ENCODE assay signal across 14 cellular contexts in genomic region chr9:136403915-136404800, GRCh38. TPM values are rescaled to one million over a fixed set of nuclear protein-coding genes. Genes with fewer than 3 reads are reported as not detected.
DNase-seq lines count a peak whose midpoint lies in the region; ATAC-seq and TF ChIP-seq lines count a peak whose summit lies in the region.
"Had no signal": no experiment of that assay in that cellular context is flagged by ENCODE, and none has a peak within 500 bp of the region (broad histone marks: within the 10 kb centered on the region; RNA-seq: fewer than 3 reads in every experiment).

No MANE protein-coding gene starts in this region.

- H3K4me1 ChIP-seq in effector memory CD4-positive, alpha-beta T cell (ENCODE audit: control insufficient read depth, insufficient read depth, low read length, poor library complexity, severe bottlenecking): peaks cover 48% of the 10 kb centered on the region
- peaks cover 29% of the 10 kb centered on the region for H3K4me1 ChIP-seq in suprapubic skin

- H3K27me3 ChIP-seq in effector memory CD4-positive, alpha-beta T cell (replicated peaks; ENCODE audit: control insufficient read depth, insufficient read depth, low read length, poor library complexity, severe bottlenecking): no peaks in the 10 kb centered on the region
- no peaks in the 10 kb centered on the region for H3K27me3 ChIP-seq in suprapubic skin
- H3K27me3 ChIP-seq: breast epithelium had no signal

- 67% methylated on average over 13 of the region's 32 CpGs for WGBS in suprapubic skin

- no peak overlapping the region for H3K4me3 ChIP-seq in effector memory CD4-positive, alpha-beta T cell (ENCODE audit: insufficient read depth, low read depth, low read length, poor library complexity, severe bottlenecking)
- no peak overlapping the region for H3K4me3 ChIP-seq in suprapubic skin
- H3K4me3 ChIP-seq: breast epithelium, PC-9 had no signal

- DNase-seq in activated naive CD4-positive, alpha-beta T cell treated with Interleukin-2 at 50 U/mL for 16 hours: peak; percentile 49
- DNase-seq in activated naive CD4-positive, alpha-beta T cell (lab: John Stamatoyannopoulos, UW): no peak
- peak; percentile 57 for DNase-seq in activated CD4-positive, alpha-beta memory T cell treated with anti-CD3 and anti-CD28 coated beads, Interleukin-2, amount 10 ng/mL, durations not matched to agents 7 days and 5 days
- peak; percentile 25 to 51 (median 30) for DNase-seq in effector memory CD4-positive, alpha-beta T cell
- peak; percentile 55 to 74 for DNase-seq in stimulated activated naive CD8-positive, alpha-beta T cell treated with anti-CD3 and anti-CD28 coated beads, Interleukin-15, amount 100 ng/mL, for 72 hours
- no peak for DNase-seq in dermis blood vessel endothelial cell
- no peak for DNase-seq in erythroblast (lab: John Stamatoyannopoulos, UW)
- no peak for DNase-seq in suprapubic skin (ENCODE audit: low spot score in 2 of 2)
- DNase-seq: EL, islet precursor cell, NCI-H1105 treated with DMSO at 0.1 percent for 48 hours, PC-9 had no signal

- peaks cover 74% of the 10 kb centered on the region for H3K4me1 Mint-ChIP-seq in activated CD4-positive, alpha-beta memory T cell treated with anti-CD3 and anti-CD28 coated beads, Interleukin-2, amount 10 ng/mL, durations not matched to agents 7 days and 5 days
- peaks cover 86% of the 10 kb centered on the region for H3K4me1 Mint-ChIP-seq in stimulated activated naive CD8-positive, alpha-beta T cell treated with anti-CD3 and anti-CD28 coated beads, Interleukin-15, amount 100 ng/mL, for 72 hours

- peak overlapping the region; percentile 93 for H3K27ac Mint-ChIP-seq in activated CD4-positive, alpha-beta memory T cell treated with anti-CD3 and anti-CD28 coated beads, Interleukin-2, amount 10 ng/mL, durations not matched to agents 7 days and 5 days
- H3K27ac Mint-ChIP-seq in stimulated activated naive CD8-positive, alpha-beta T cell treated with anti-CD3 and anti-CD28 coated beads, Interleukin-15, amount 100 ng/mL, for 72 hours: peak overlapping the region; percentile 44 to 59

- ATAC-seq in stimulated activated naive CD8-positive, alpha-beta T cell treated with anti-CD3 and anti-CD28 coated beads, Interleukin-15, amount 100 ng/mL, for 72 hours: peak; percentile 62

- POLR2A ChIA-PET in activated CD4-positive, alpha-beta memory T cell treated with anti-CD3 and anti-CD28 coated beads, Interleukin-2, amount 10 ng/mL, durations not matched to agents 7 days and 5 days (lab: Charles Lee): interaction anchor here (0.7 to 3.6 kb wide), 9 partner anchors 8 to 836 kb away, joined by 3 to 23 read pairs (median 4); partner anchors contain the start of gene DNLZ

- peak overlapping the region; percentile 73 for H3K27ac ChIP-seq in effector memory CD4-positive, alpha-beta T cell (ENCODE audit: insufficient read depth, low read length, poor library complexity, severe bottlenecking)
- H3K27ac ChIP-seq in suprapubic skin: no peak overlapping the region
- H3K27ac ChIP-seq: breast epithelium, PC-9, VCaP had no signal

- TF ChIP-seq EP300 in suprapubic skin (IDR thresholded peaks at IDR 0.05): no peak

- H3K36me3 Mint-ChIP-seq in activated CD4-positive, alpha-beta memory T cell treated with anti-CD3 and anti-CD28 coated beads, Interleukin-2, amount 10 ng/mL, durations not matched to agents 7 days and 5 days (ENCODE audit: low read depth): peaks cover 56% of the 10 kb centered on the region

- H3K4me3 Mint-ChIP-seq in activated CD4-positive, alpha-beta memory T cell treated with anti-CD3 and anti-CD28 coated beads, Interleukin-2, amount 10 ng/mL, durations not matched to agents 7 days and 5 days: peak overlapping the region; percentile 66
- H3K4me3 Mint-ChIP-seq in stimulated activated naive CD8-positive, alpha-beta T cell treated with anti-CD3 and anti-CD28 coated beads, Interleukin-15, amount 100 ng/mL, for 72 hours: peak overlapping the region; percentile 71 to 75

- TF ChIP-seq POLR2A in erythroblast (IDR thresholded peaks at IDR 0.05; ENCODE audit: low read length) (no peak), suprapubic skin (IDR thresholded peaks at IDR 0.05) (no peak)

- CTCF ChIA-PET in activated CD4-positive, alpha-beta memory T cell treated with anti-CD3 and anti-CD28 coated beads, Interleukin-2, amount 10 ng/mL, durations not matched to agents 7 days and 5 days (lab: Charles Lee): interaction anchor here (0.6 to 3.9 kb wide), 3 partner anchors 18 to 135 kb away, joined by 3 to 31 read pairs (median 3); partner anchors contain the start of gene DNLZ

- no peaks in the 10 kb centered on the region for H3K27me3 Mint-ChIP-seq in activated CD4-positive, alpha-beta memory T cell treated with anti-CD3 and anti-CD28 coated beads, Interleukin-2, amount 10 ng/mL, durations not matched to agents 7 days and 5 days
- no peaks in the 10 kb centered on the region for H3K27me3 Mint-ChIP-seq in stimulated activated naive CD8-positive, alpha-beta T cell treated with anti-CD3 and anti-CD28 coated beads, Interleukin-15, amount 100 ng/mL, for 72 hours

- no peak for TF ChIP-seq CTCF in suprapubic skin (IDR thresholded peaks at IDR 0.05)

- peaks cover 22% of the 10 kb centered on the region for H3K36me3 ChIP-seq in effector memory CD4-positive, alpha-beta T cell (ENCODE audit: control insufficient read depth, insufficient read depth, low read length)
- peaks cover 57% of the 10 kb centered on the region for H3K36me3 ChIP-seq in suprapubic skin
- H3K36me3 ChIP-seq: breast epithelium had no signal

- no peaks in the 10 kb centered on the region for H3K9me3 Mint-ChIP-seq in activated CD4-positive, alpha-beta memory T cell treated with anti-CD3 and anti-CD28 coated beads, Interleukin-2, amount 10 ng/mL, durations not matched to agents 7 days and 5 days
- H3K9me3 Mint-ChIP-seq in stimulated activated naive CD8-positive, alpha-beta T cell treated with anti-CD3 and anti-CD28 coated beads, Interleukin-15, amount 100 ng/mL, for 72 hours: no peaks in the 10 kb centered on the region

- H3K9me3 ChIP-seq in effector memory CD4-positive, alpha-beta T cell (ENCODE audit: control insufficient read depth, low read length): no peaks in the 10 kb centered on the region
- no peaks in the 10 kb centered on the region for H3K9me3 ChIP-seq in suprapubic skin
- H3K9me3 ChIP-seq: breast epithelium had no signal

RNA-seq across cellular contexts. Expression of gene SNAPC4, which starts 4.2 kb away (rescaled TPM):
- 1 to 10 TPM; 8.8 TPM for total RNA-seq in activated CD4-positive, alpha-beta memory T cell treated with anti-CD3 and anti-CD28 coated beads, Interleukin-2, amount 10 ng/mL, durations not matched to agents 7 days and 5 days
- 10.2 and 12.6 TPM in 2 replicates for total RNA-seq in dermis blood vessel endothelial cell
- 10 to 100 TPM in 2 of 4 donors, 1 to 10 TPM in 2; 6.1 to 11.1 (median 9.8) TPM for total RNA-seq in suprapubic skin

RNA-seq across cellular contexts. Expression of gene ENTR1, which starts 6.3 kb away (rescaled TPM):
- total RNA-seq in activated CD4-positive, alpha-beta memory T cell treated with anti-CD3 and anti-CD28 coated beads, Interleukin-2, amount 10 ng/mL, durations not matched to agents 7 days and 5 days: 10 to 100 TPM; 49.2 to 54.9 TPM
- total RNA-seq in dermis blood vessel endothelial cell (30.0 and 35.2 TPM in 2 replicates), suprapubic skin (10 to 100 TPM; 37.4 to 93.0 (median 49.7) TPM)

RNA-seq across cellular contexts. Expression of gene PMPCA, which starts 6.3 kb away (rescaled TPM):
- 10 to 100 TPM; 56.6 to 62.2 TPM for total RNA-seq in activated CD4-positive, alpha-beta memory T cell treated with anti-CD3 and anti-CD28 coated beads, Interleukin-2, amount 10 ng/mL, durations not matched to agents 7 days and 5 days
- 40.2 and 42.3 TPM in 2 replicates for total RNA-seq in dermis blood vessel endothelial cell
- 10 to 100 TPM; 44.1 to 65.8 (median 63.5) TPM for total RNA-seq in suprapubic skin

RNA-seq across cellular contexts. Expression of gene CARD9, which starts 30.7 kb away (rescaled TPM):
- 1 to 10 TPM in 1 of 2 experiments, under 1 TPM in 1; 0.55 to 1.3 TPM for total RNA-seq in activated CD4-positive, alpha-beta memory T cell treated with anti-CD3 and anti-CD28 coated beads, Interleukin-2, amount 10 ng/mL, durations not matched to agents 7 days and 5 days
- 0.34 and 1.1 TPM in 2 replicates for total RNA-seq in dermis blood vessel endothelial cell
- 1 to 10 TPM; 2.3 to 7.4 (median 3.3) TPM for total RNA-seq in suprapubic skin

RNA-seq across cellular contexts. Expression of gene INPP5E, which starts 35.5 kb away (rescaled TPM):
- total RNA-seq in activated CD4-positive, alpha-beta memory T cell treated with anti-CD3 and anti-CD28 coated beads, Interleukin-2, amount 10 ng/mL, durations not matched to agents 7 days and 5 days: 10 to 100 TPM; 19.5 to 21.6 TPM
- 8.3 and 12.1 TPM in 2 replicates for total RNA-seq in dermis blood vessel endothelial cell
- total RNA-seq in suprapubic skin: 10 to 100 TPM in 3 of 4 donors, 1 to 10 TPM in 1; 9.8 to 20.3 (median 12.9) TPM

Comparison
In these comparisons a context has a peak if more than half of its experiments do, and no peak if none do; other contexts are left out.
1. DNase-seq: peak in activated naive CD4-positive, alpha-beta T cell treated with Interleukin-2 at 50 U/mL for 16 hours (single experiment), activated CD4-positive, alpha-beta memory T cell treated with anti-CD3 and anti-CD28 coated beads, Interleukin-2, amount 10 ng/mL, durations not matched to agents 7 days and 5 days (single experiment), effector memory CD4-positive, alpha-beta T cell (3 of 3) and stimulated activated naive CD8-positive, alpha-beta T cell treated with anti-CD3 and anti-CD28 coated beads, Interleukin-15, amount 100 ng/mL, for 72 hours (2 of 2); none in activated naive CD4-positive, alpha-beta T cell (0 of 4), dermis blood vessel endothelial cell (single experiment), erythroblast (0 of 2) and suprapubic skin (0 of 2).